In genomic region chr3:39183231-39184080, GRCh38 we compare ENCODE assay signal across 11 cellular contexts. TPM values are rescaled to one million over a fixed set of nuclear protein-coding genes. Genes with fewer than 3 reads are reported as not detected.
DNase-seq lines count a peak whose midpoint lies in the region; ATAC-seq and TF ChIP-seq lines count a peak whose summit lies in the region.
"Had no signal": no experiment of that assay in that cellular context is flagged by ENCODE, and none has a peak within 500 bp of the region (broad histone marks: within the 10 kb centered on the region; RNA-seq: fewer than 3 reads in every experiment).

No MANE protein-coding gene starts in this region.

- CTCF ChIA-PET in GM10248 (lab: Yijun Ruan, JAX): interaction anchor here (1.2 to 18.2 kb wide), 4 partner anchors 56 to 102 kb away, joined by 3 to 691 read pairs (median 8); partner anchors contain the start of gene CX3CR1

- H3K9me3 ChIP-seq in T-helper 17 cell (ENCODE audit: control insufficient read depth, low read length, poor library complexity, severe bottlenecking): no peaks in the 10 kb centered on the region
- H3K9me3 ChIP-seq in right cardiac atrium (ENCODE audit: control insufficient read depth, low read length): no peaks in the 10 kb centered on the region
- H3K9me3 ChIP-seq in skeletal muscle tissue (ENCODE audit: control insufficient read depth in 3 of 3, low read length in 3 of 3): no peaks in the 10 kb centered on the region
- H3K9me3 ChIP-seq: suprapubic skin had no signal

- H3K4me1 ChIP-seq in right cardiac atrium (ENCODE audit: control insufficient read depth, insufficient read depth, low read length): peaks cover 14% of the 10 kb centered on the region
- peaks cover 78 to 88% (median 83%) of the 10 kb centered on the region in 3 donors for H3K4me1 ChIP-seq in skeletal muscle tissue (ENCODE audit: control insufficient read depth in 3 of 3, insufficient read depth in 3 of 3, low read length in 3 of 3)

- H3K27ac ChIP-seq in right cardiac atrium (ENCODE audit: low read length) (peak overlapping the region; percentile 4), skeletal muscle tissue (ENCODE audit: low read depth, low read length) (peak overlapping the region; percentile 70)
- H3K27ac ChIP-seq: suprapubic skin had no signal

- peaks cover 26% of the 10 kb centered on the region for H3K4me1 Mint-ChIP-seq in T-helper 17 cell

- intact Hi-C loops in right cardiac atrium (cut with DNase I): loop anchor here in 3 of 4 donors (5.0 to 10.0 kb wide), 3 partner anchors 36 to 59 kb away; no protein-coding TSS in a partner anchor

- H3K27me3 Mint-ChIP-seq in T-helper 17 cell: no peaks in the 10 kb centered on the region

- H3K4me3 Mint-ChIP-seq in T-helper 17 cell: no peak overlapping the region

- no peak for DNase-seq in GM10248 (ENCODE audit: extremely low spot score)
- no peak for DNase-seq in T-helper 17 cell
- peak in 1 of 3 donors; percentile 67 for DNase-seq in right cardiac atrium
- no peak for DNase-seq in stimulated activated CD4-positive, alpha-beta T cell treated with anti-CD3 and anti-CD28 coated beads, Interleukin-4, amount 100 ng/mL, for 24 hours
- DNase-seq in OCI-M2 (lab: John Stamatoyannopoulos, UW; ENCODE audit: unreplicated experiment): no peak
- DNase-seq: amniotic stem cell, T-helper 9 cell had no signal

- peak; percentile 2 for TF ChIP-seq CTCF in GM10248 (IDR thresholded peaks at IDR 0.05; ENCODE audit: control extremely low read depth, extremely low read depth, low read depth, missing control alignments)

- ATAC-seq in T-helper 17 cell: no peak
- no peak for ATAC-seq in right cardiac atrium
- no peak for ATAC-seq in HG03135 (IDR thresholded peaks at IDR 0.05; ENCODE audit: unreplicated experiment)
- ATAC-seq: sciatic nerve had no signal

- no peaks in the 10 kb centered on the region for H3K27me3 ChIP-seq in right cardiac atrium (ENCODE audit: control insufficient read depth, insufficient read depth)
- no peaks in the 10 kb centered on the region for H3K27me3 ChIP-seq in skeletal muscle tissue (ENCODE audit: control insufficient read depth in 3 of 3, insufficient read depth in 3 of 3, low read length in 3 of 3)
- H3K27me3 ChIP-seq: suprapubic skin had no signal

- H3K27ac Mint-ChIP-seq in T-helper 17 cell: peak overlapping the region; percentile 70

- peak overlapping the region in 2 of 3 donors; percentile 37 to 54 for H3K9ac ChIP-seq in skeletal muscle tissue (ENCODE audit: low read depth in 1 of 3, low read length in 3 of 3)

- H3K36me3 ChIP-seq in skeletal muscle tissue (ENCODE audit: control insufficient read depth in 3 of 3, insufficient read depth in 3 of 3, low read length in 3 of 3): peaks cover 40 to 54% (median 43%) of the 10 kb centered on the region in 3 donors
- H3K36me3 ChIP-seq: suprapubic skin had no signal

- POLR2A ChIA-PET in GM10248 (lab: Yijun Ruan, JAX): interaction anchor here (0.7 kb wide), 1 partner anchor 43 kb away, joined by 3 read pairs; no protein-coding TSS in a partner anchor

- H3K4me3 ChIP-seq in right cardiac atrium (ENCODE audit: low read length) (no peak overlapping the region), skeletal muscle tissue (ENCODE audit: low read length in 3 of 3) (no peak overlapping the region)
- H3K4me3 ChIP-seq: suprapubic skin had no signal

- 71% methylated on average over 12 of the region's 12 CpGs for WGBS in right cardiac atrium

- no peaks in the 10 kb centered on the region for H3K36me3 Mint-ChIP-seq in T-helper 17 cell (ENCODE audit: low read depth)

RNA-seq across cellular contexts. Expression of gene XIRP1, which starts 8.9 kb away (rescaled TPM):
- total RNA-seq in T-helper 17 cell (not detected), right cardiac atrium (100 to 1,000 TPM; 152 to 278 (median 176) TPM), skeletal muscle tissue (30.8 TPM)
- 453 TPM for polyA plus RNA-seq in right cardiac atrium
- total RNA-seq: suprapubic skin had no signal

RNA-seq across cellular contexts. Expression of gene CSRNP1, which starts 30.1 kb away (rescaled TPM):
- total RNA-seq in T-helper 17 cell (100 to 1,000 TPM; 356 to 408 TPM), right cardiac atrium (10 to 100 TPM; 10.9 to 33.2 (median 15.7) TPM), skeletal muscle tissue (8.9 TPM)
- 30.5 TPM for polyA plus RNA-seq in right cardiac atrium

Comparison
In these comparisons a context has a peak if more than half of its experiments do, and no peak if none do; other contexts are left out.
1. RNA of gene XIRP1, which starts 8.9 kb away (total RNA-seq): 152 to 278 TPM in right cardiac atrium and 30.8 TPM in skeletal muscle tissue (single experiment); not detected in T-helper 17 cell; every median in the first group is over 10 times any median in the second.
2. RNA of gene CSRNP1, which starts 30.1 kb away (total RNA-seq): 356 to 408 TPM in T-helper 17 cell; 10.9 to 33.2 TPM in right cardiac atrium and 8.9 TPM in skeletal muscle tissue (single experiment); every median in the first group is over 10 times any median in the second.